2 cellular contexts compared by ENCODE assay signal in genomic region chr16:975313-975690, GRCh38.
TF ChIP-seq lines count a peak whose summit lies in the region.

No MANE protein-coding gene starts in this region.

TF ChIP-seq in K562, 482 proteins besides CTCF, POLR2A, EP300 and RAD21:
- TF ChIP-seq ZNF143 (CRISPR knock-in tag; IDR thresholded peaks at IDR 0.05) (no peak), CBX3 (IDR thresholded peaks at IDR 0.05; ENCODE audit: borderline replicate concordance in 1 of 2, low read length in 2 of 2) (0 out of 3 replicates have a peak, but pooled peaks of 1 of the 2 experiments have one; percentile 51), TEAD4 (IDR thresholded peaks at IDR 0.05; ENCODE audit: low read length) (no peak), TEAD4 (CRISPR knock-in tag; IDR thresholded peaks at IDR 0.05; ENCODE audit: borderline replicate concordance) (no peak), ZNF239 (CRISPR knock-in tag; IDR thresholded peaks at IDR 0.05) (no peak), FOXK2 (conservative IDR thresholded peaks at IDR 0.05 in 1 of 2, IDR thresholded peaks at IDR 0.05 in 1 of 2; ENCODE audit: low read depth in 2 of 2) (no peak), BCOR (IDR thresholded peaks at IDR 0.05) (peak; percentile 64), RBM25 (IDR thresholded peaks at IDR 0.05; ENCODE audit: low read depth, low read length, severe bottlenecking) (peak; percentile 51)

TF ChIP-seq in HepG2, 621 proteins besides CTCF, POLR2A, EP300 and RAD21:
- TF ChIP-seq ETV6 (CRISPR knock-in tag; conservative IDR thresholded peaks at IDR 0.05) = no peak
- no peak for TF ChIP-seq NFIC (IDR thresholded peaks at IDR 0.05; ENCODE audit: low read length)
- TF ChIP-seq RBAK (CRISPR knock-in tag; IDR thresholded peaks at IDR 0.05) = peak; percentile 98
